ENCODE assay signal across 20 cellular contexts in the genomic region with DNA sequence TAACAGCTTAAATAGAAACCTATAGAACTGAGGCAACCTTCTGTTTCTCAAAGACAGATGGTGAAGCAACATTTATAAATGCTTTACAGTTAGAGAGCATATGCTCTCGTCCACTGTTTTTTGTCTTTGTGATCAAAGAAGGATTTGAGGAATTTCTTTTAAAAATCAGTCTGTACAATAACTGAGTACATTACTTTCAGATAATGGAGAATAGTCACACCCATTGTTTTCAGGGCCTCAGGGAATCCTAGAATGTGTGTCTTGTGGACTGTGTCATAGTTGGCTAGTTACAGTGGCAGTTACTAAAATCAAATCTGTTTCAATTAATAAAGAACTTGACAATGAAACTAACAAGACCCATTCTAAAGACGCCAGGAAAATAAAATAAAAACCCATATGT.
DNase-seq lines count a peak whose midpoint lies in the region; ATAC-seq, FAIRE-seq and TF ChIP-seq lines count a peak whose summit lies in the region.
"Had no signal": no experiment of that assay in that cellular context is flagged by ENCODE, and none has a peak within 500 bp of the region (broad histone marks: within the 10 kb centered on the region; RNA-seq: fewer than 3 reads in every experiment).

No MANE protein-coding gene starts in this region.

- H3K56ac ChIP-seq in H1 (replicated peaks; ENCODE audit: insufficient read length, low read depth, low read length): no peak overlapping the region

- H3K4me2 ChIP-seq in mammary epithelial cell (ENCODE audit: insufficient read depth, low read depth, low read length) (no peak overlapping the region), PC-9 (peak overlapping the region; percentile 14; the same call in 1 of the 2 replicates), H1 (ENCODE audit: insufficient read depth in 1 of 2, low read depth in 2 of 2, low read length in 2 of 2) (no peak overlapping the region)

- TF ChIP-seq CTCF in mammary epithelial cell (conservative IDR thresholded peaks at IDR 0.05 in 1 of 2, IDR thresholded peaks at IDR 0.05 in 1 of 2; ENCODE audit: extremely low read depth in 1 of 2, insufficient read depth in 1 of 2, low read depth in 1 of 2, low read length in 2 of 2) (no peak), MCF 10A (IDR thresholded peaks at IDR 0.05; ENCODE audit: unreplicated experiment) (no peak), PC-9 (conservative IDR thresholded peaks at IDR 0.05) (no peak), H1 (IDR thresholded peaks at IDR 0.05; ENCODE audit: control extremely low read depth in 1 of 3, insufficient read depth in 1 of 3, low read depth in 1 of 3, low read length in 3 of 3) (no peak)

- H3K4me3 Mint-ChIP-seq in MCF 10A (ENCODE audit: unreplicated experiment): no peak overlapping the region
- no peak overlapping the region for H3K4me3 Mint-ChIP-seq in stimulated activated effector memory CD8-positive, alpha-beta T cell treated with anti-CD3 and anti-CD28 coated beads, Interleukin-12 subunit alpha, Interleukin-12 subunit beta, amount 100 ng/mL, for 72 hours
- H3K4me3 Mint-ChIP-seq: activated T-helper 1 cell treated with anti-CD3 and anti-CD28 coated beads, Interleukin-12 subunit alpha, Interleukin-12 subunit beta, Interleukin-2, Interleukin-4 antibody, amounts not matched to agents 30 ng/mL and 10 ng/mL and 1 ng/mL, durations not matched to agents 14 hours and 24 hours and 36 hours had no signal

- H3K4me1 ChIP-seq in mammary epithelial cell (ENCODE audit: insufficient read depth, low read length) (peaks cover 20% of the 10 kb centered on the region), PC-9 (replicated peaks; ENCODE audit: insufficient read depth) (peaks cover 26% of the 10 kb centered on the region), H1 (replicated peaks in 1 of 4; ENCODE audit: control insufficient read depth in 3 of 4, insufficient read depth in 4 of 4, low read length in 3 of 4) (peaks cover 0 to 5% (median 0%) of the 10 kb centered on the region in 4 experiments; a peak in 1 of 7 replicates)
- H3K4me1 ChIP-seq: adrenal gland had no signal

- POLR2A ChIA-PET in MCF 10A (lab: Yijun Ruan, JAX): interaction anchor here (0.9 to 1.7 kb wide), 3 partner anchors 9 to 107 kb away, joined by 3 to 8 read pairs (median 5); no protein-coding TSS in a partner anchor
- POLR2A ChIA-PET in PC-9 (lab: Charles Lee; ENCODE audit: unreplicated experiment): no interaction called here
- POLR2A ChIA-PET in H1 (lab: Charles Lee; ENCODE audit: partially characterized antibody): no interaction called here

- no peaks in the 10 kb centered on the region for H3K9me3 Mint-ChIP-seq in MCF 10A (ENCODE audit: unreplicated experiment)
- no peaks in the 10 kb centered on the region for H3K9me3 Mint-ChIP-seq in stimulated activated effector memory CD8-positive, alpha-beta T cell treated with anti-CD3 and anti-CD28 coated beads, Interleukin-12 subunit alpha, Interleukin-12 subunit beta, amount 100 ng/mL, for 72 hours

- dilution Hi-C loops in mammary epithelial cell (cut with HindIII; ENCODE audit: low sequenced_read_pairs): no loop called here

- no peaks in the 10 kb centered on the region for H3K23me2 ChIP-seq in H1 (ENCODE audit: low read depth, low read length)

- CTCF ChIA-PET in mammary epithelial cell (lab: Charles Lee; ENCODE audit: low non-redundant PET) (no interaction called here), MCF 10A (lab: Yijun Ruan, JAX) (no interaction called here), PC-9 (lab: Charles Lee) (no interaction called here), H1 (lab: Charles Lee; ENCODE audit: partially characterized antibody) (interaction anchor here (1.1 to 1.8 kb wide), 4 partner anchors 9 to 408 kb away, joined by 3 to 6 read pairs (median 4); no protein-coding TSS in a partner anchor)

- H3K27me3 ChIP-seq in mammary epithelial cell (ENCODE audit: insufficient read depth, low read length) (no peaks in the 10 kb centered on the region), PC-9 (ENCODE audit: insufficient read depth, low read depth) (no peaks in the 10 kb centered on the region), H1 (replicated peaks in 1 of 4; ENCODE audit: control insufficient read depth in 3 of 4, extremely low read depth in 1 of 4, insufficient read depth in 3 of 4, low read length in 3 of 4) (no peaks in the 10 kb centered on the region)
- H3K27me3 ChIP-seq: adrenal gland, spleen had no signal

- H3F3A ChIP-seq in PC-9 (ENCODE audit: insufficient read depth, low read depth): 0 out of 2 replicates have a peak, but pooled peaks cover 6% of the 10 kb centered on the region

- TF ChIP-seq EP300 in H1 (IDR thresholded peaks at IDR 0.05; ENCODE audit: borderline replicate concordance in 1 of 2, low read depth in 2 of 2, low read length in 2 of 2): no peak

- no peak overlapping the region for H2BK15ac ChIP-seq in H1 (ENCODE audit: low read length)

- no peak for FAIRE-seq in H1 (lab: Jason Lieb, UNC)

- H3K18ac ChIP-seq in H1 (ENCODE audit: extremely low read depth, low read length): no peak overlapping the region

- no peak for TF ChIP-seq RAD21 in H1 (IDR thresholded peaks at IDR 0.05 in 1 of 2, conservative IDR thresholded peaks at IDR 0.05 in 1 of 2; ENCODE audit: low read depth in 2 of 2, low read length in 2 of 2)

- no peak for TF ChIP-seq POLR2A in H1 (IDR thresholded peaks at IDR 0.05; ENCODE audit: control extremely low read depth in 1 of 2, low read depth in 2 of 2, low read length in 2 of 2)

- ATAC-seq in stimulated activated effector memory CD8-positive, alpha-beta T cell treated with anti-CD3 and anti-CD28 coated beads, Interleukin-12 subunit alpha, Interleukin-12 subunit beta, amount 100 ng/mL, for 72 hours: no peak
- ATAC-seq in HG02884 (IDR thresholded peaks at IDR 0.05; ENCODE audit: unreplicated experiment): no peak
- ATAC-seq: esophagus mucosa had no signal

- intact Hi-C loops in mammary epithelial cell (cut with micrococcal nuclease) (no loop called here), MCF 10A (cut with micrococcal nuclease) (no loop called here), PC-9 (cut with micrococcal nuclease; ENCODE audit: unreplicated experiment) (no loop called here)

- no peak overlapping the region for H4K8ac ChIP-seq in H1 (ENCODE audit: extremely low read depth, insufficient read depth, low read length)

- no peak overlapping the region for H4K91ac ChIP-seq in H1 (replicated peaks; ENCODE audit: insufficient read length, low read length)

- no peak overlapping the region for H2AK5ac ChIP-seq in H1 (ENCODE audit: low read depth, low read length)

- H3K79me2 ChIP-seq in mammary epithelial cell (ENCODE audit: insufficient read depth, low read length) (no peaks in the 10 kb centered on the region), PC-9 (ENCODE audit: low read depth) (peaks cover 48% of the 10 kb centered on the region), H1 (ENCODE audit: control insufficient read depth in 1 of 2, insufficient read depth in 2 of 2, low read length in 2 of 2) (no peaks in the 10 kb centered on the region)

- no peak overlapping the region for H4K5ac ChIP-seq in H1 (ENCODE audit: insufficient read length, low read depth, low read length)

- no peaks in the 10 kb centered on the region for H3K9me3 ChIP-seq in mammary epithelial cell (replicated peaks; ENCODE audit: insufficient read depth, low read length)
- no peaks in the 10 kb centered on the region; the same call in 1 of the 2 replicates for H3K9me3 ChIP-seq in PC-9 (ENCODE audit: insufficient read depth, low read depth)
- peaks cover 0 to 6% of the 10 kb centered on the region in 2 experiments; a peak in 1 of 4 replicates for H3K9me3 ChIP-seq in H1 (ENCODE audit: insufficient read depth in 2 of 2, low read depth in 1 of 2, low read length in 1 of 2)
- H3K9me3 ChIP-seq: adrenal gland had no signal

- no peak overlapping the region for H3K27ac Mint-ChIP-seq in MCF 10A (ENCODE audit: low read depth, unreplicated experiment)
- H3K27ac Mint-ChIP-seq in stimulated activated effector memory CD8-positive, alpha-beta T cell treated with anti-CD3 and anti-CD28 coated beads, Interleukin-12 subunit alpha, Interleukin-12 subunit beta, amount 100 ng/mL, for 72 hours: peak overlapping the region; percentile 46
- H3K27ac Mint-ChIP-seq: activated T-helper 1 cell treated with anti-CD3 and anti-CD28 coated beads, Interleukin-12 subunit alpha, Interleukin-12 subunit beta, Interleukin-2, Interleukin-4 antibody, amounts not matched to agents 30 ng/mL and 10 ng/mL and 1 ng/mL, durations not matched to agents 14 hours and 24 hours and 36 hours had no signal

- no peak overlapping the region for H2BK20ac ChIP-seq in H1 (ENCODE audit: low read length)

- H3K4me3 ChIP-seq in mammary epithelial cell (replicated peaks in 1 of 3; ENCODE audit: insufficient read depth in 1 of 3, low read depth in 2 of 3, low read length in 3 of 3) (no peak overlapping the region), PC-9 (no peak overlapping the region), H1 (ENCODE audit: extremely low read depth in 1 of 4, insufficient read depth in 2 of 4, low read depth in 3 of 4, low read length in 4 of 4) (no peak overlapping the region)
- H3K4me3 ChIP-seq: adrenal gland, dorsolateral prefrontal cortex, spleen had no signal

- H3K79me1 ChIP-seq in H1 (ENCODE audit: low read depth, low read length): no peaks in the 10 kb centered on the region

- H3K23ac ChIP-seq in H1 (ENCODE audit: insufficient read length): no peak overlapping the region

- in situ Hi-C loops in mammary epithelial cell (cut with MboI; ENCODE audit: low sequenced_read_pairs in 2 of 2): no loop called here

- H2BK120ac ChIP-seq in H1 (replicated peaks; ENCODE audit: low read depth, low read length): no peak overlapping the region

- H2BK12ac ChIP-seq in H1 (ENCODE audit: low read depth, low read length): no peak overlapping the region

- no peak overlapping the region for H3K9ac ChIP-seq in mammary epithelial cell (ENCODE audit: insufficient read depth, low read length)
- no peak overlapping the region for H3K9ac ChIP-seq in H1 (replicated peaks in 1 of 4; ENCODE audit: extremely low read depth in 1 of 4, low read depth in 3 of 4, low read length in 3 of 4)

- H2AFZ ChIP-seq in mammary epithelial cell (ENCODE audit: low read depth, low read length) (peak overlapping the region; percentile 43), PC-9 (no peak overlapping the region), H1 (ENCODE audit: low read length) (0 out of 2 replicates have a peak overlapping the region, but pooled peaks have one; percentile 23)

- H3K36me3 ChIP-seq in mammary epithelial cell (ENCODE audit: insufficient read depth, low read length) (no peaks in the 10 kb centered on the region), PC-9 (ENCODE audit: low read depth) (peaks cover 7% of the 10 kb centered on the region; the same call in 1 of the 2 replicates), H1 (ENCODE audit: control insufficient read depth in 2 of 4, insufficient read depth in 4 of 4, low read length in 3 of 4) (no peaks in the 10 kb centered on the region)
- H3K36me3 ChIP-seq: adrenal gland, spleen had no signal

- 29% methylated on average over 2 of the region's 2 CpGs for WGBS in mammary epithelial cell (ENCODE audit: low coverage, missing lambda C conversion rate)
- 77% methylated on average over 2 of the region's 2 CpGs; no CpG with 5 or more reads in 1 of the 2 experiments for WGBS in H1 (ENCODE audit: extremely low coverage in 1 of 2, insufficient coverage in 1 of 2, insufficient read length in 1 of 2, insufficient replicate concordance in 2 of 2, low coverage in 1 of 2, low lambda C conversion rate in 2 of 2, missing lambda C conversion rate in 1 of 2), 2 experiments

- DNase-seq in mammary epithelial cell: no peak
- no peak for DNase-seq in MCF 10A (ENCODE audit: unreplicated experiment)
- DNase-seq in PC-9: no peak
- no peak for DNase-seq in H1 (ENCODE audit: low read depth in 1 of 2, low spot score in 2 of 2)
- no peak for DNase-seq in stimulated activated effector memory CD8-positive, alpha-beta T cell treated with anti-CD3 and anti-CD28 coated beads, Interleukin-12 subunit alpha, Interleukin-12 subunit beta, amount 100 ng/mL, for 72 hours (ENCODE audit: low spot score in 2 of 2)
- no peak for DNase-seq in GOT3 (lab: John Stamatoyannopoulos, UW)
- no peak for DNase-seq in SW 1271 (lab: John Stamatoyannopoulos, UW)
- DNase-seq: activated CD4-positive, alpha-beta T cell treated with anti-CD3 and anti-CD28 coated beads, Interleukin-2, amount 50 U/mL, for 4 hours; adrenal gland; dorsolateral prefrontal cortex; MV-4-11; occipital lobe; retina; Right ventricle myocardium superior; spleen; stimulated activated CD4-positive, alpha-beta T cell treated with anti-CD3 and anti-CD28 coated beads, Interleukin-4, amount 100 ng/mL, for 4 hours had no signal

- H3K36me3 Mint-ChIP-seq in MCF 10A (ENCODE audit: insufficient read depth, unreplicated experiment): peaks cover 5% of the 10 kb centered on the region
- H3K36me3 Mint-ChIP-seq in stimulated activated effector memory CD8-positive, alpha-beta T cell treated with anti-CD3 and anti-CD28 coated beads, Interleukin-12 subunit alpha, Interleukin-12 subunit beta, amount 100 ng/mL, for 72 hours: peaks cover 36% of the 10 kb centered on the region

- no peak overlapping the region for H3K27ac ChIP-seq in mammary epithelial cell (ENCODE audit: insufficient read depth, low read depth, low read length)
- peak overlapping the region; percentile 30 for H3K27ac ChIP-seq in PC-9
- no peak overlapping the region for H3K27ac ChIP-seq in H1 (ENCODE audit: low read depth, low read length)
- H3K27ac ChIP-seq: adrenal gland, C4-2B, dorsolateral prefrontal cortex, spleen had no signal

- H4K20me1 ChIP-seq in mammary epithelial cell (ENCODE audit: insufficient read depth, low read length) (no peaks in the 10 kb centered on the region), PC-9 (ENCODE audit: insufficient read depth) (no peaks in the 10 kb centered on the region), H1 (replicated peaks in 1 of 2; ENCODE audit: control insufficient read depth in 1 of 2, insufficient read depth in 2 of 2, low read length in 2 of 2) (no peaks in the 10 kb centered on the region)

- H2BK5ac ChIP-seq in H1 (ENCODE audit: low read depth, low read length): no peak overlapping the region

- H3K14ac ChIP-seq in H1 (ENCODE audit: insufficient read length): no peak overlapping the region

- H3K27me3 Mint-ChIP-seq in MCF 10A (ENCODE audit: insufficient read depth, unreplicated experiment): no peaks in the 10 kb centered on the region

- H3K4ac ChIP-seq in H1 (replicated peaks; ENCODE audit: insufficient read length, low read depth, low read length): no peak overlapping the region

- H3K4me1 Mint-ChIP-seq in MCF 10A (ENCODE audit: insufficient read depth, unreplicated experiment): peaks cover 28% of the 10 kb centered on the region
- peaks cover 94% of the 10 kb centered on the region for H3K4me1 Mint-ChIP-seq in stimulated activated effector memory CD8-positive, alpha-beta T cell treated with anti-CD3 and anti-CD28 coated beads, Interleukin-12 subunit alpha, Interleukin-12 subunit beta, amount 100 ng/mL, for 72 hours

- no peaks in the 10 kb centered on the region for H3K9me2 ChIP-seq in PC-9 (ENCODE audit: insufficient read depth)

- BruUV-seq in mammary epithelial cell (replicated peaks; lab: Mats Ljungman, UMichigan): no TSS peak
- BruUV-seq in MCF 10A (replicated peaks; lab: Mats Ljungman, UMichigan): no TSS peak
- BruUV-seq in PC-9 (replicated peaks; lab: Mats Ljungman, UMichigan): no TSS peak
